Comparison of ENCODE assay signal across 1 cellular context in the genomic region with DNA sequence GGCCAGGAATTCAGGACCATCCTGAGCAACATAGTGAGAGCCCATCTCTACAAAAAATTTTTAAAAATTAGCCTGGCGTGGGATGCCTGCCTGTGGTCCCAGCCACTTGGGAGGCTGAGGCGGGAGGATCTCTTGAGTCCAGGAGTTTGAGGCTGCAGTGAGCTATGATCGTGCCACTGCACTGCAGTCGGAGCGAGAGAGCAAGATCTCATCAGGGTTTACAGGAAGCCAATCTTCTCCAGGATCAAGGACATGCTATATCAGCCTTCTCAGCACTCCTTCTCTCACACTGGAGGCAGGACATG.
TF ChIP-seq lines count a peak whose summit lies in the region.

No MANE protein-coding gene starts in this region.

TF ChIP-seq in GM12878, 131 proteins besides CTCF, POLR2A, EP300 and RAD21 (continued from another document):
- TF ChIP-seq, protein P1, sequence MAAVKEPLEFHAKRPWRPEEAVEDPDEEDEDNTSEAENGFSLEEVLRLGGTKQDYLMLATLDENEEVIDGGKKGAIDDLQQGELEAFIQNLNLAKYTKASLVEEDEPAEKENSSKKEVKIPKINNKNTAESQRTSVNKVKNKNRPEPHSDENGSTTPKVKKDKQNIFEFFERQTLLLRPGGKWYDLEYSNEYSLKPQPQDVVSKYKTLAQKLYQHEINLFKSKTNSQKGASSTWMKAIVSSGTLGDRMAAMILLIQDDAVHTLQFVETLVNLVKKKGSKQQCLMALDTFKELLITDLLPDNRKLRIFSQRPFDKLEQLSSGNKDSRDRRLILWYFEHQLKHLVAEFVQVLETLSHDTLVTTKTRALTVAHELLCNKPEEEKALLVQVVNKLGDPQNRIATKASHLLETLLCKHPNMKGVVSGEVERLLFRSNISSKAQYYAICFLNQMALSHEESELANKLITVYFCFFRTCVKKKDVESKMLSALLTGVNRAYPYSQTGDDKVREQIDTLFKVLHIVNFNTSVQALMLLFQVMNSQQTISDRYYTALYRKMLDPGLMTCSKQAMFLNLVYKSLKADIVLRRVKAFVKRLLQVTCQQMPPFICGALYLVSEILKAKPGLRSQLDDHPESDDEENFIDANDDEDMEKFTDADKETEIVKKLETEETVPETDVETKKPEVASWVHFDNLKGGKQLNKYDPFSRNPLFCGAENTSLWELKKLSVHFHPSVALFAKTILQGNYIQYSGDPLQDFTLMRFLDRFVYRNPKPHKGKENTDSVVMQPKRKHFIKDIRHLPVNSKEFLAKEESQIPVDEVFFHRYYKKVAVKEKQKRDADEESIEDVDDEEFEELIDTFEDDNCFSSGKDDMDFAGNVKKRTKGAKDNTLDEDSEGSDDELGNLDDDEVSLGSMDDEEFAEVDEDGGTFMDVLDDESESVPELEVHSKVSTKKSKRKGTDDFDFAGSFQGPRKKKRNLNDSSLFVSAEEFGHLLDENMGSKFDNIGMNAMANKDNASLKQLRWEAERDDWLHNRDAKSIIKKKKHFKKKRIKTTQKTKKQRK (IDR thresholded peaks at IDR 0.05; ENCODE audit: low read depth, low read length): no peak
